ENCODE assay signal across 2 cellular contexts in the genomic region with DNA sequence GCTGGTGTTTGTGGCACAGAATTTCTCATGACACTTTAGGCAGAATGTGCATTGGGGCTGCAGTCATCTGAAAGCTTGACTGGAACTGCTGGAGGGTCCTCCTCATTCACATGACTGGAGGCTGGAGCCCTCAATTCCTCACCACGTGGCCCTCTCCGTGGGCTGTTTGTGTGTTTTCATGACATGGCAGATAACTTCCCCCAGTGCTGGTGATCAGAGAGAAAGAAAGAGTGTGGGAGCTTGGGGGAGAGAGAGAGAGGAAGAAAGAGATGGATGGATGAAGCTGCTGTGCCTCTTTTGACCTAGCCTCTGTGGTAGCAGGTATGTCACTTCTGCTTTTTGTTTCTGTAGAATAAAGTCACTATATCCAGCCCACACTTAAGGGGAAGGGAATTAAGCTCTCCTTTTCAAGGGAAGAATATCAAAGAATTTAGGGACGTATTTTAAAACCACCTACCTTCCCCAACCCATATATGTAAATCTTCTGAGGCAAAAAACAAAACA.
TF ChIP-seq lines count a peak whose summit lies in the region.

No MANE protein-coding gene starts in this region.

TF ChIP-seq in HEK293, 187 proteins besides CTCF, POLR2A, EP300 and RAD21 (continued from another document):
- TF ChIP-seq, protein P1, sequence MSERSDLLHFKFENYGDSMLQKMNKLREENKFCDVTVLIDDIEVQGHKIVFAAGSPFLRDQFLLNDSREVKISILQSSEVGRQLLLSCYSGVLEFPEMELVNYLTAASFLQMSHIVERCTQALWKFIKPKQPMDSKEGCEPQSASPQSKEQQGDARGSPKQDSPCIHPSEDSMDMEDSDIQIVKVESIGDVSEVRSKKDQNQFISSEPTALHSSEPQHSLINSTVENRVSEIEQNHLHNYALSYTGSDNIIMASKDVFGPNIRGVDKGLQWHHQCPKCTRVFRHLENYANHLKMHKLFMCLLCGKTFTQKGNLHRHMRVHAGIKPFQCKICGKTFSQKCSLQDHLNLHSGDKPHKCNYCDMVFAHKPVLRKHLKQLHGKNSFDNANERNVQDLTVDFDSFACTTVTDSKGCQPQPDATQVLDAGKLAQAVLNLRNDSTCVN (tag by site-specific recombination; optimal IDR thresholded peaks at IDR 0.05): no peak
- no peak for TF ChIP-seq ZNF184 (tag by site-specific recombination; IDR thresholded peaks at IDR 0.05)
- 0 out of 2 replicates have a peak, but pooled peaks have one; percentile 8 for TF ChIP-seq FEZF1 (tag by site-specific recombination; IDR thresholded peaks at IDR 0.05)
- peak; percentile 73 for TF ChIP-seq ZFHX2 (tag by site-specific recombination; conservative IDR thresholded peaks at IDR 0.05)
- TF ChIP-seq EGR2 (tag by site-specific recombination; IDR thresholded peaks at IDR 0.05; ENCODE audit: low read depth): peak; percentile 83
TF ChIP-seq in HEK293: peak in this region for 3.

TF ChIP-seq in IMR-90, 13 proteins besides CTCF, POLR2A, EP300 and RAD21:
- TF ChIP-seq, protein P2, sequence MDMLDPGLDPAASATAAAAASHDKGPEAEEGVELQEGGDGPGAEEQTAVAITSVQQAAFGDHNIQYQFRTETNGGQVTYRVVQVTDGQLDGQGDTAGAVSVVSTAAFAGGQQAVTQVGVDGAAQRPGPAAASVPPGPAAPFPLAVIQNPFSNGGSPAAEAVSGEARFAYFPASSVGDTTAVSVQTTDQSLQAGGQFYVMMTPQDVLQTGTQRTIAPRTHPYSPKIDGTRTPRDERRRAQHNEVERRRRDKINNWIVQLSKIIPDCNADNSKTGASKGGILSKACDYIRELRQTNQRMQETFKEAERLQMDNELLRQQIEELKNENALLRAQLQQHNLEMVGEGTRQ (IDR thresholded peaks at IDR 0.05; ENCODE audit: low read depth, low read length): no peak
- TF ChIP-seq, protein P3, sequence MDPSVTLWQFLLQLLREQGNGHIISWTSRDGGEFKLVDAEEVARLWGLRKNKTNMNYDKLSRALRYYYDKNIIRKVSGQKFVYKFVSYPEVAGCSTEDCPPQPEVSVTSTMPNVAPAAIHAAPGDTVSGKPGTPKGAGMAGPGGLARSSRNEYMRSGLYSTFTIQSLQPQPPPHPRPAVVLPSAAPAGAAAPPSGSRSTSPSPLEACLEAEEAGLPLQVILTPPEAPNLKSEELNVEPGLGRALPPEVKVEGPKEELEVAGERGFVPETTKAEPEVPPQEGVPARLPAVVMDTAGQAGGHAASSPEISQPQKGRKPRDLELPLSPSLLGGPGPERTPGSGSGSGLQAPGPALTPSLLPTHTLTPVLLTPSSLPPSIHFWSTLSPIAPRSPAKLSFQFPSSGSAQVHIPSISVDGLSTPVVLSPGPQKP (IDR thresholded peaks at IDR 0.05; ENCODE audit: borderline replicate concordance, low read depth, low read length): no peak
- TF ChIP-seq CEBPB (IDR thresholded peaks at IDR 0.05; ENCODE audit: low read depth, low read length): no peak
- no peak for TF ChIP-seq RFX5 (IDR thresholded peaks at IDR 0.05; ENCODE audit: low read depth, low read length)
- TF ChIP-seq RCOR1 (IDR thresholded peaks at IDR 0.05; ENCODE audit: insufficient replicate concordance, low read length): no peak
- TF ChIP-seq SMC3 (IDR thresholded peaks at IDR 0.05; ENCODE audit: low read depth, low read length): no peak
- no peak for TF ChIP-seq CHD1 (IDR thresholded peaks at IDR 0.05; ENCODE audit: low read depth, low read length)
- no peak for TF ChIP-seq FOS (IDR thresholded peaks at IDR 0.05; ENCODE audit: low read depth, low read length)
- TF ChIP-seq NFE2L2 (IDR thresholded peaks at IDR 0.05; ENCODE audit: low read depth, low read length): no peak
- no peak for TF ChIP-seq MAFK (IDR thresholded peaks at IDR 0.05; ENCODE audit: low read depth, low read length)
- TF ChIP-seq MXI1 (IDR thresholded peaks at IDR 0.05; ENCODE audit: borderline replicate concordance, low read depth, low read length): no peak
- TF ChIP-seq MAZ (IDR thresholded peaks at IDR 0.05; ENCODE audit: borderline replicate concordance, low read depth, low read length): no peak
- TF ChIP-seq BHLHE40 (IDR thresholded peaks at IDR 0.05; ENCODE audit: low read depth, low read length): no peak
